Comparison of ENCODE assay signal across 28 cellular contexts in the genomic region with DNA sequence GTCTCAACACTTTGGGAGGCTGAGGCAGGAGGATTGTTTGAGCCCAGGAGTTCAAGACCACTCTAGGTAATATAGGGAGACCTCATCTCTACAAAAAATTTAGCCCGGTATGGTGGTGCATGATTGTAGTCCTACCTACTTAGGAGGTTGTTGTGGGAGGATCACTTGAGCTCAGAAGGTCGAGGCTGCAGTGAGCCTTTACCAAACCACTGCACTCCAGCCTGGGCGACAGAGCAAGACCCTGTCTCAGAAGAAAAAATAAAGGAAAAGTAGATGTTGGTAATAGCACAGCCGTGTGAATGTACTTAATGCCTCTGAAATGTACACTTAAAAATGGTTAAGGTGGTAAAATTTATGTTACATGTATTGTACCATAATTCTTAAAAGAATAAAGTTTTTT. TPM values are rescaled to one million over a fixed set of nuclear protein-coding genes. Genes with fewer than 3 reads are reported as not detected.
"Had no signal": no experiment of that assay in that cellular context is flagged by ENCODE, and none has a peak within 500 bp of the region (broad histone marks: within the 10 kb centered on the region; RNA-seq: fewer than 3 reads in every experiment).

No MANE protein-coding gene starts in this region.

- H3K27me3 Mint-ChIP-seq: activated CD4-positive, alpha-beta T cell treated with anti-CD3 and anti-CD28 coated beads, Interleukin-2, amount 10 ng/mL, durations not matched to agents 24 days and 14 days; activated naive CD8-positive, alpha-beta T cell treated with anti-CD3 and anti-CD28 coated beads, Interleukin-2, amount 10 ng/mL, durations not matched to agents 7 days and 5 days; central memory CD8-positive, alpha-beta T cell; progenitor cell of endocrine pancreas; T-cell had no signal

- H3K4me3 Mint-ChIP-seq: activated CD4-positive, alpha-beta T cell treated with anti-CD3 and anti-CD28 coated beads, Interleukin-2, amount 10 ng/mL, durations not matched to agents 24 days and 14 days; activated naive CD8-positive, alpha-beta T cell treated with anti-CD3 and anti-CD28 coated beads, Interleukin-2, amount 10 ng/mL, durations not matched to agents 7 days and 5 days; central memory CD8-positive, alpha-beta T cell; mesothelial cell of epicardium; natural killer cell; T-cell had no signal

- H3K4me1 ChIP-seq: breast epithelium, esophagus squamous epithelium, gastroesophageal sphincter, left ventricle myocardium inferior had no signal

- H3K9me3 ChIP-seq: breast epithelium, esophagus squamous epithelium, gastroesophageal sphincter, left ventricle myocardium inferior, upper lobe of left lung had no signal

- H3K27ac ChIP-seq: breast epithelium, esophagus squamous epithelium, gastroesophageal sphincter, left ventricle myocardium inferior, upper lobe of left lung had no signal

- H3K4me3 ChIP-seq: breast epithelium, esophagus squamous epithelium, gastroesophageal sphincter, left ventricle myocardium inferior, upper lobe of left lung had no signal

- H3K27ac Mint-ChIP-seq: activated CD4-positive, alpha-beta T cell treated with anti-CD3 and anti-CD28 coated beads, Interleukin-2, amount 10 ng/mL, durations not matched to agents 24 days and 14 days; activated naive CD8-positive, alpha-beta T cell treated with anti-CD3 and anti-CD28 coated beads, Interleukin-2, amount 10 ng/mL, durations not matched to agents 7 days and 5 days; activated T-helper 2 cell treated with anti-CD3 and anti-CD28 coated beads, Interferon-gamma antibody, Interleukin-2, Interleukin-4, amounts not matched to agents 10 μg/mL and 5 μg/mL and 100 μg/mL, durations not matched to agents 14 hours and 24 hours and 36 hours; mesothelial cell of epicardium had no signal

- H3K36me3 Mint-ChIP-seq: natural killer cell had no signal

- H3K4me1 Mint-ChIP-seq: central memory CD8-positive, alpha-beta T cell; mesothelial cell of epicardium had no signal

- H3K9me3 Mint-ChIP-seq: activated CD4-positive, alpha-beta T cell treated with anti-CD3 and anti-CD28 coated beads, Interleukin-2, amount 10 ng/mL, durations not matched to agents 24 days and 14 days; activated naive CD8-positive, alpha-beta T cell treated with anti-CD3 and anti-CD28 coated beads, Interleukin-2, amount 10 ng/mL, durations not matched to agents 7 days and 5 days; activated T-helper 2 cell treated with anti-CD3 and anti-CD28 coated beads, Interferon-gamma antibody, Interleukin-2, Interleukin-4, amounts not matched to agents 10 μg/mL and 5 μg/mL and 100 μg/mL, durations not matched to agents 14 hours and 24 hours and 36 hours; central memory CD8-positive, alpha-beta T cell; natural killer cell had no signal

- ATAC-seq: gastroesophageal sphincter, natural killer cell, SK-N-SH treated with all-trans-retinoic acid at 6 μM for 48 hours, T-cell had no signal

- DNase-seq: activated CD4-positive, alpha-beta T cell treated with anti-CD3 and anti-CD28 coated beads, Interleukin-2, amount 10 ng/mL, durations not matched to agents 24 days and 14 days; activated naive CD4-positive, alpha-beta T cell treated with Interleukin-2 at 50 U/mL for 16 hours; activated naive CD8-positive, alpha-beta T cell treated with anti-CD3 and anti-CD28 coated beads, Interleukin-2, amount 10 ng/mL, durations not matched to agents 7 days and 5 days; amniotic stem cell; esophagus squamous epithelium; head of caudate nucleus; hypothalamus; left ventricle myocardium inferior; natural killer cell; retina; stimulated activated CD4-positive, alpha-beta T cell treated with anti-CD3 and anti-CD28 coated beads, Interleukin-2, amount 100 ng/mL, for 48 hours; stimulated activated CD8-positive, alpha-beta memory T cell treated with anti-CD3 and anti-CD28 coated beads, Interleukin-4, amount 100 ng/mL, for 48 hours; stimulated activated naive CD4-positive, alpha-beta T cell treated with Interleukin-2 at 50 U/mL for 16 hours; T-cell; T1000; upper lobe of left lung had no signal

- H3K27me3 ChIP-seq: breast epithelium, esophagus squamous epithelium, gastroesophageal sphincter, upper lobe of left lung had no signal

RNA-seq across cellular contexts. Expression of gene MSMB, which starts 48.5 kb away (rescaled TPM):
- total RNA-seq: activated CD4-positive, alpha-beta T cell treated with anti-CD3 and anti-CD28 coated beads, Interleukin-2, amount 10 ng/mL, durations not matched to agents 24 days and 14 days; activated CD8-positive, alpha-beta memory T cell treated with anti-CD3 and anti-CD28 coated beads for 36 hours; activated naive CD8-positive, alpha-beta T cell treated with anti-CD3 and anti-CD28 coated beads, Interleukin-2, amount 10 ng/mL, durations not matched to agents 7 days and 5 days; activated T-helper 2 cell treated with anti-CD3 and anti-CD28 coated beads, Interferon-gamma antibody, Interleukin-2, Interleukin-4, amounts not matched to agents 10 μg/mL and 5 μg/mL and 100 μg/mL, durations not matched to agents 14 hours and 24 hours and 36 hours; dermis microvascular lymphatic vessel endothelial cell; left ventricle myocardium inferior; lung microvascular endothelial cell; mesothelial cell of epicardium; natural killer cell; osteocyte; progenitor cell of endocrine pancreas; subcutaneous adipose tissue; T-cell had no signal
